9 cellular contexts compared by ENCODE assay signal in genomic region chr5:1266791-1267190, GRCh38. TPM values are rescaled to one million over a fixed set of nuclear protein-coding genes. Genes with fewer than 3 reads are reported as not detected.
"Had no signal": no experiment of that assay in that cellular context is flagged by ENCODE, and none has a peak within 500 bp of the region (broad histone marks: within the 10 kb centered on the region; RNA-seq: fewer than 3 reads in every experiment).

No MANE protein-coding gene starts in this region.

- H3K27ac ChIP-seq: HL-60 had no signal

- ATAC-seq: HepG2, K562 had no signal

- DNase-seq: IMR-90, KBM-7, KG1 had no signal

- H3K4me3 ChIP-seq: K562 had no signal

RNA-seq across cellular contexts. Expression of gene TERT, which starts 28.1 kb away (rescaled TPM):
- total RNA-seq: IMR-90 had no signal
- polyA plus RNA-seq: IgD-negative memory B cell, IMR-90 had no signal

RNA-seq across cellular contexts. Expression of gene SLC6A18, which starts 41.6 kb away (rescaled TPM):
- total RNA-seq: HepG2, HT-29, HT1080, IMR-90, K562 had no signal
- polyA plus RNA-seq: HepG2, IgD-negative memory B cell, IMR-90, K562 had no signal
